Comparison of ENCODE assay signal across 2 cellular contexts in the genomic region with DNA sequence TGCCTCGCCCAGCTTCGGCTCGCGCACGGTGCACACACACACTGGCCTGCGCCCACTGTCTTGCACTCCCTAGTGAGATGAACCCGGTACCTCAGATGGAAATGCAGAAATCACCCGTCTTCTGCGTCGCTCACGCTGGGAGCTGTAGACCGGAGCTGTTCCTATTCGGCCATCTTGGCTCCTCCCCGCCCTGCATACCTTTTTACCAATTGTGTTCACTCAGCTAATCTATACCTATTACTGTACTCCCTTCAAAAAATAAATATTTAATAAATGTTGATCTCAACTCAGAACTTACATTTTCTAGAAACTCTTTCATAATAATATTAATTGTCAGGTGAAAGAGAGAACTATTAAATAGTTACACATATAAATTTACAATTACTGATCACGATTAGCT. TPM values are rescaled to one million over a fixed set of nuclear protein-coding genes. Genes with fewer than 3 reads are reported as not detected.
"Had no signal": no experiment of that assay in that cellular context is flagged by ENCODE, and none has a peak within 500 bp of the region (broad histone marks: within the 10 kb centered on the region; RNA-seq: fewer than 3 reads in every experiment).

No MANE protein-coding gene starts in this region.

RNA-seq across cellular contexts. Expression of gene DCDC1, which starts 48.0 kb away (rescaled TPM):
- total RNA-seq: PC-3, SJSA1 had no signal
